ENCODE assay signal across 21 cellular contexts in the genomic region with DNA sequence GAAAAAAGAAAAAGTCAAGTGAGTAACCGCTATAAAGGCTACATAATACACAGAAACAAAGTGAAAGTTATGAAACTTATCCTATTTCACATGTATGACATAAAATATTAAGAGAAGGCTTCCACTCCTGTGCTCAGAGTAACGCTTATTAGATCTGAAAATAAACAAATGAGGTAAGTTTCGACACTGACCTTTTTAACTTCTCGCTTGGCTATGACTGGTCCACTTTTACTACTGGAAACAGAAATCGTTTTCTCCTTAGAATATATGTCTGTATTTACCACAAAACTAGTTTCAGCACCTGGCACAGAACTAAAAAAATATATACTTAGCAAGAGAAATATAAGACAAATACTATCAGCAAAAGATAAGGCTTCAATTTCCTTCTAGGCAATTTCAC. TPM values are rescaled to one million over a fixed set of nuclear protein-coding genes. Genes with fewer than 3 reads are reported as not detected.
DNase-seq lines count a peak whose midpoint lies in the region; ATAC-seq and TF ChIP-seq lines count a peak whose summit lies in the region.
"Had no signal": no experiment of that assay in that cellular context is flagged by ENCODE, and none has a peak within 500 bp of the region (broad histone marks: within the 10 kb centered on the region; RNA-seq: fewer than 3 reads in every experiment).

No MANE protein-coding gene starts in this region.

- H3K14ac ChIP-seq in trophoblast cell (ENCODE audit: low read length), result no peak overlapping the region

- H2AFZ ChIP-seq in trophoblast cell (ENCODE audit: insufficient read depth, low read length, poor library complexity), result no peak overlapping the region

- H3K9ac ChIP-seq in trophoblast cell (ENCODE audit: low read length), result no peak overlapping the region

- no peaks in the 10 kb centered on the region for H3K9me3 ChIP-seq in trophoblast cell (ENCODE audit: insufficient read depth, low read depth, low read length)
- H3K9me3 ChIP-seq: A549 had no signal

- H3K36me3 Mint-ChIP-seq in activated CD8-positive, alpha-beta memory T cell treated with anti-CD3 and anti-CD28 coated beads, Interleukin-2, amount 10 ng/mL, durations not matched to agents 7 days and 5 days, result peaks cover 52% of the 10 kb centered on the region
- H3K36me3 Mint-ChIP-seq in activated naive CD8-positive, alpha-beta T cell treated with anti-CD3 and anti-CD28 coated beads, Interleukin-2, amount 50 U/mL, for 24 hours (ENCODE audit: low read depth), result peaks cover 64% of the 10 kb centered on the region
- H3K36me3 Mint-ChIP-seq in nephron progenitor cell (ENCODE audit: low read depth), result peaks cover 86% of the 10 kb centered on the region

- no peak overlapping the region for H2BK120ac ChIP-seq in trophoblast cell (ENCODE audit: insufficient read depth, low read length, poor library complexity)

- no peak overlapping the region for H3K4me3 ChIP-seq in trophoblast cell (ENCODE audit: low read depth, low read length)
- H3K4me3 ChIP-seq: A549 had no signal

- H3K18ac ChIP-seq in trophoblast cell (ENCODE audit: low read length), result no peak overlapping the region

- H3K27ac Mint-ChIP-seq in activated CD8-positive, alpha-beta memory T cell treated with anti-CD3 and anti-CD28 coated beads, Interleukin-2, amount 10 ng/mL, durations not matched to agents 7 days and 5 days, result peak overlapping the region; percentile 17
- peak overlapping the region; percentile 14 for H3K27ac Mint-ChIP-seq in activated naive CD8-positive, alpha-beta T cell treated with anti-CD3 and anti-CD28 coated beads, Interleukin-2, amount 50 U/mL, for 24 hours
- H3K27ac Mint-ChIP-seq in nephron progenitor cell, result peak overlapping the region; percentile 43

- no peak for ATAC-seq in activated CD8-positive, alpha-beta memory T cell treated with anti-CD3 and anti-CD28 coated beads, Interleukin-2, amount 10 ng/mL, durations not matched to agents 7 days and 5 days
- peak; percentile 70 for ATAC-seq in HG02870 (IDR thresholded peaks at IDR 0.05; ENCODE audit: unreplicated experiment)
- ATAC-seq in activated naive CD8-positive, alpha-beta T cell treated with anti-CD3 and anti-CD28 coated beads, Interleukin-2, amount 50 U/mL, for 24 hours, result no peak
- ATAC-seq: HepG2 had no signal

- no peaks in the 10 kb centered on the region for H3K79me1 ChIP-seq in trophoblast cell (ENCODE audit: low read length)

- no peak for TF ChIP-seq CTCF in nephron progenitor cell (IDR thresholded peaks at IDR 0.05)

- no peak overlapping the region for H2BK5ac ChIP-seq in trophoblast cell (ENCODE audit: low read depth, low read length, poor library complexity)

- no peak overlapping the region for H3K4me3 Mint-ChIP-seq in activated CD8-positive, alpha-beta memory T cell treated with anti-CD3 and anti-CD28 coated beads, Interleukin-2, amount 10 ng/mL, durations not matched to agents 7 days and 5 days
- H3K4me3 Mint-ChIP-seq in activated naive CD8-positive, alpha-beta T cell treated with anti-CD3 and anti-CD28 coated beads, Interleukin-2, amount 50 U/mL, for 24 hours, result no peak overlapping the region
- no peak overlapping the region for H3K4me3 Mint-ChIP-seq in nephron progenitor cell
- H3K4me3 Mint-ChIP-seq: CD4-positive, alpha-beta memory T cell had no signal

- H4K12ac ChIP-seq in trophoblast cell (ENCODE audit: low read depth, low read length), result no peak overlapping the region

- H3K79me2 ChIP-seq in trophoblast cell (ENCODE audit: control insufficient read depth, insufficient read depth, low read length, poor library complexity), result no peaks in the 10 kb centered on the region

- no peak overlapping the region for H3K23ac ChIP-seq in trophoblast cell (ENCODE audit: low read length)

- no peak overlapping the region for H3K4ac ChIP-seq in trophoblast cell (ENCODE audit: low read depth, low read length)

- H3K4me1 Mint-ChIP-seq in activated CD8-positive, alpha-beta memory T cell treated with anti-CD3 and anti-CD28 coated beads, Interleukin-2, amount 10 ng/mL, durations not matched to agents 7 days and 5 days, result peaks cover 9% of the 10 kb centered on the region
- peaks cover 5% of the 10 kb centered on the region for H3K4me1 Mint-ChIP-seq in activated naive CD8-positive, alpha-beta T cell treated with anti-CD3 and anti-CD28 coated beads, Interleukin-2, amount 50 U/mL, for 24 hours
- H3K4me1 Mint-ChIP-seq in nephron progenitor cell, result no peaks in the 10 kb centered on the region

- H2BK12ac ChIP-seq in trophoblast cell (ENCODE audit: low read length), result no peak overlapping the region

- no peak overlapping the region for H3K27ac ChIP-seq in trophoblast cell (ENCODE audit: low read depth, low read length)
- H3K27ac ChIP-seq: A549 had no signal

- no peak overlapping the region for H2AK5ac ChIP-seq in trophoblast cell (ENCODE audit: low read length)

- no peak overlapping the region for H4K91ac ChIP-seq in trophoblast cell (ENCODE audit: low read depth, low read length)

- no peaks in the 10 kb centered on the region for H3K4me1 ChIP-seq in trophoblast cell (ENCODE audit: control insufficient read depth in 1 of 2, insufficient read depth in 2 of 2, low read length in 2 of 2)
- H3K4me1 ChIP-seq: A549 had no signal

- H3K27me3 ChIP-seq in trophoblast cell (ENCODE audit: insufficient read depth, low read length), result no peaks in the 10 kb centered on the region

- H4K8ac ChIP-seq in trophoblast cell (ENCODE audit: low read depth, low read length), result no peak overlapping the region

- CTCF ChIA-PET in activated CD8-positive, alpha-beta memory T cell treated with anti-CD3 and anti-CD28 coated beads, Interleukin-2, amount 10 ng/mL, durations not matched to agents 7 days and 5 days (lab: Charles Lee), result no interaction called here

- H3K27me3 Mint-ChIP-seq in activated CD8-positive, alpha-beta memory T cell treated with anti-CD3 and anti-CD28 coated beads, Interleukin-2, amount 10 ng/mL, durations not matched to agents 7 days and 5 days, result no peaks in the 10 kb centered on the region
- H3K27me3 Mint-ChIP-seq in activated naive CD8-positive, alpha-beta T cell treated with anti-CD3 and anti-CD28 coated beads, Interleukin-2, amount 50 U/mL, for 24 hours, result no peaks in the 10 kb centered on the region
- no peaks in the 10 kb centered on the region for H3K27me3 Mint-ChIP-seq in nephron progenitor cell (ENCODE audit: low read depth, poor library complexity)
- H3K27me3 Mint-ChIP-seq: CD4-positive, alpha-beta memory T cell had no signal

- no CpG with 5 or more reads among the region's 5 CpGs for WGBS in trophoblast cell (ENCODE audit: extremely low coverage, insufficient coverage, insufficient read length)

- no peaks in the 10 kb centered on the region for H3K9me3 Mint-ChIP-seq in activated CD8-positive, alpha-beta memory T cell treated with anti-CD3 and anti-CD28 coated beads, Interleukin-2, amount 10 ng/mL, durations not matched to agents 7 days and 5 days (ENCODE audit: low read depth)
- H3K9me3 Mint-ChIP-seq in activated naive CD8-positive, alpha-beta T cell treated with anti-CD3 and anti-CD28 coated beads, Interleukin-2, amount 50 U/mL, for 24 hours, result no peaks in the 10 kb centered on the region
- H3K9me3 Mint-ChIP-seq in nephron progenitor cell, result no peaks in the 10 kb centered on the region
- H3K9me3 Mint-ChIP-seq: CD4-positive, alpha-beta memory T cell had no signal

- DNase-seq in activated CD8-positive, alpha-beta memory T cell treated with anti-CD3 and anti-CD28 coated beads, Interleukin-2, amount 10 ng/mL, durations not matched to agents 7 days and 5 days, result no peak
- DNase-seq in activated CD8-positive, alpha-beta memory T cell treated with anti-CD3 and anti-CD28 coated beads, Interleukin-2, amount 50 U/mL, for 48 hours, result no peak
- no peak for DNase-seq in activated naive CD8-positive, alpha-beta T cell treated with anti-CD3 and anti-CD28 coated beads, Interleukin-2, amount 50 U/mL, for 24 hours
- no peak for DNase-seq in nephron progenitor cell
- no peak for DNase-seq in trophoblast cell
- DNase-seq in kidney tubule cell (ENCODE audit: low spot score), result no peak
- DNase-seq: CD4-positive, alpha-beta memory T cell; DMS153; GDM1; HCEC 1CT; KG1; NCI-H1417; NCI-H187; NCI-H2107; NCI-H510A; NCI-H774; OCI-M1; Right ventricle myocardium superior had no signal

- peaks cover 65 to 70% of the 10 kb centered on the region in 2 experiments for H3K36me3 ChIP-seq in trophoblast cell (ENCODE audit: control insufficient read depth in 1 of 2, insufficient read depth in 2 of 2, low read length in 2 of 2)

- H3K4me2 ChIP-seq in trophoblast cell (ENCODE audit: low read length), result no peak overlapping the region
- H3K4me2 ChIP-seq: A549 had no signal

RNA-seq across cellular contexts. Expression of a gene that starts 16.4 kb away (rescaled TPM):
- 100 to 1,000 TPM; 142 to 182 TPM for total RNA-seq in activated CD8-positive, alpha-beta memory T cell treated with anti-CD3 and anti-CD28 coated beads, Interleukin-2, amount 10 ng/mL, durations not matched to agents 7 days and 5 days
- 89.0 and 89.9 TPM in 2 replicates for polyA plus RNA-seq in trophoblast cell (2013)

RNA-seq across cellular contexts. Expression of a gene that starts 35.6 kb away (rescaled TPM):
- total RNA-seq in activated CD8-positive, alpha-beta memory T cell treated with anti-CD3 and anti-CD28 coated beads, Interleukin-2, amount 10 ng/mL, durations not matched to agents 7 days and 5 days, result 10 to 100 TPM in 1 of 2 experiments, 1 to 10 TPM in 1; 5.6 to 10.3 TPM
- polyA plus RNA-seq in trophoblast cell (2013), result 1.7 and 2.2 TPM in 2 replicates
